In genomic region chr12:114683709-114684097, GRCh38 we compare ENCODE assay signal across 9 cellular contexts. TPM values are rescaled to one million over a fixed set of nuclear protein-coding genes. Genes with fewer than 3 reads are reported as not detected.
A peak's percentile ranks its signal among the peaks of the same experiment; 100 is the strongest.
DNase-seq lines count a peak whose midpoint lies in the region; ATAC-seq, FAIRE-seq and TF ChIP-seq lines count a peak whose summit lies in the region.
"Had no signal": no experiment of that assay in that cellular context is flagged by ENCODE, and none has a peak within 500 bp of the region (broad histone marks: within the 10 kb centered on the region; RNA-seq: fewer than 3 reads in every experiment).

No MANE protein-coding gene starts in this region.

- peak overlapping the region; percentile 85 to 97 (median 94) for H3K27ac ChIP-seq in gastrocnemius medialis

- H3K27me3 ChIP-seq in H7 (ENCODE audit: control insufficient read depth, insufficient read depth, low read length) (peaks cover 91% of the 10 kb centered on the region), gastrocnemius medialis (peaks cover 3 to 21% (median 11%) of the 10 kb centered on the region in 3 donors)

- H3K4me3 ChIP-seq in H7 (ENCODE audit: insufficient read depth, low read depth, low read length), result peak overlapping the region; percentile 42
- peak overlapping the region; percentile 65 to 88 (median 76) for H3K4me3 ChIP-seq in gastrocnemius medialis

- no peak for TF ChIP-seq CTCF in gastrocnemius medialis (IDR thresholded peaks at IDR 0.05 in 4 of 5, conservative IDR thresholded peaks at IDR 0.05 in 1 of 5)

- peaks cover 14% of the 10 kb centered on the region for H3K4me1 Mint-ChIP-seq in activated T-helper 17 cell treated with anti-CD3 and anti-CD28 coated beads, Interleukin-2, amount 50 U/mL, for 72 hours

- no peak for TF ChIP-seq POLR2A in gastrocnemius medialis (IDR thresholded peaks at IDR 0.05)
- TF ChIP-seq POLR2A in GM12892 (IDR thresholded peaks at IDR 0.05; ENCODE audit: low read depth, low read length), result no peak

- no peaks in the 10 kb centered on the region for H3K9me3 ChIP-seq in gastrocnemius medialis

- in situ Hi-C loops in gastrocnemius medialis (cut with MboI; ENCODE audit: low sequenced_read_pairs in 4 of 4), result loop anchor here in 1 of 4 donors (25.0 kb wide), 1 partner anchor 654 kb away; no protein-coding TSS in a partner anchor

- peaks cover 76% of the 10 kb centered on the region for H3K27me3 Mint-ChIP-seq in activated T-helper 17 cell treated with anti-CD3 and anti-CD28 coated beads, Interleukin-2, amount 50 U/mL, for 72 hours

- no peak for FAIRE-seq in GM12892 (lab: Jason Lieb, UNC)

- peaks cover 4% of the 10 kb centered on the region for H3K9me3 Mint-ChIP-seq in activated T-helper 17 cell treated with anti-CD3 and anti-CD28 coated beads, Interleukin-2, amount 50 U/mL, for 72 hours

- H3K4me1 ChIP-seq in gastrocnemius medialis, result peaks cover 12 to 15% of the 10 kb centered on the region in 2 donors

- DNase-seq in H7 (no peak), left ventricle myocardium superior (no peak), gastrocnemius medialis (no peak), GM12892 (ENCODE audit: insufficient read length) (no peak), NCI-H748 treated with DMSO at 0.1 percent for 48 hours (lab: John Stamatoyannopoulos, UW) (no peak)

- peak overlapping the region; percentile 77 for H3K4me3 Mint-ChIP-seq in activated T-helper 17 cell treated with anti-CD3 and anti-CD28 coated beads, Interleukin-2, amount 50 U/mL, for 72 hours

- no peak for ATAC-seq in activated T-helper 17 cell treated with anti-CD3 and anti-CD28 coated beads, Interleukin-2, amount 50 U/mL, for 72 hours (replicated peaks)
- peak; percentile 9 for ATAC-seq in left ventricle myocardium superior
- peak; percentile 16 to 21 for ATAC-seq in gastrocnemius medialis
- no peak for ATAC-seq in HG03097 (IDR thresholded peaks at IDR 0.05; ENCODE audit: low FRiP score, unreplicated experiment)
- ATAC-seq in GM21367 (IDR thresholded peaks at IDR 0.05; ENCODE audit: unreplicated experiment), result no peak

- H3K36me3 ChIP-seq in H7 (replicated peaks; ENCODE audit: control insufficient read depth, insufficient read depth, low read length) (no peaks in the 10 kb centered on the region), gastrocnemius medialis (peaks cover 0 to 14% of the 10 kb centered on the region in 2 donors)

- intact Hi-C loops in left ventricle myocardium superior (cut with micrococcal nuclease), result no loop called here
- intact Hi-C loops in gastrocnemius medialis (cut with DNase I; ENCODE audit: low total_unique reads), result loop anchor here (1.0 to 10.0 kb wide), 5 partner anchors 15 to 771 kb away; no protein-coding TSS in a partner anchor

- H3K27ac Mint-ChIP-seq in activated T-helper 17 cell treated with anti-CD3 and anti-CD28 coated beads, Interleukin-2, amount 50 U/mL, for 72 hours, result no peak overlapping the region

- H3K36me3 Mint-ChIP-seq in activated T-helper 17 cell treated with anti-CD3 and anti-CD28 coated beads, Interleukin-2, amount 50 U/mL, for 72 hours (ENCODE audit: low read depth), result peaks cover 22% of the 10 kb centered on the region

RNA-seq across cellular contexts. Expression of gene TBX3, which starts 0.3 kb away (rescaled TPM):
- total RNA-seq in H7 (2014; rRNA removed; shearing (Covaris generic)), result 0.30 and 0.94 TPM in 2 replicates
- not detected for total RNA-seq in activated T-helper 17 cell treated with anti-CD3 and anti-CD28 coated beads, Interleukin-2, amount 50 U/mL, for 72 hours
- total RNA-seq in left ventricle myocardium superior (16.3 TPM), gastrocnemius medialis (10 to 100 TPM in 3 of 4 donors, 1 to 10 TPM in 1; 7.5 to 16.7 (median 11.9) TPM)
- not detected for polyA plus RNA-seq in GM12892 (2012; ENCODE audit: missing spikeins)
- total RNA-seq: OCI-LY7 had no signal

Comparison
In these comparisons a context has a peak if more than half of its experiments do, and no peak if none do; other contexts are left out.
1. ATAC-seq: peak in left ventricle myocardium superior (single experiment) and gastrocnemius medialis (2 of 2); none in activated T-helper 17 cell treated with anti-CD3 and anti-CD28 coated beads, Interleukin-2, amount 50 U/mL, for 72 hours (single experiment), HG03097 (single experiment) and GM21367 (single experiment).